Comparison of ENCODE assay signal across 16 cellular contexts in genomic region chr12:87801860-87802720, GRCh38.
DNase-seq lines count a peak whose midpoint lies in the region; ATAC-seq, FAIRE-seq and TF ChIP-seq lines count a peak whose summit lies in the region.
"Had no signal": no experiment of that assay in that cellular context is flagged by ENCODE, and none has a peak within 500 bp of the region (broad histone marks: within the 10 kb centered on the region; RNA-seq: fewer than 3 reads in every experiment).

No MANE protein-coding gene starts in this region.

- FAIRE-seq in pancreas (lab: Jason Lieb, UNC) = no peak
- FAIRE-seq: keratinocyte had no signal

- H3K4me1 Mint-ChIP-seq in T-cell = no peaks in the 10 kb centered on the region
- H3K4me1 Mint-ChIP-seq in CD4-positive, alpha-beta T cell (ENCODE audit: low read depth) = no peaks in the 10 kb centered on the region
- H3K4me1 Mint-ChIP-seq: T-helper 17 cell had no signal

- no peaks in the 10 kb centered on the region for H3K9me3 ChIP-seq in body of pancreas
- no peaks in the 10 kb centered on the region for H3K9me3 ChIP-seq in pancreas
- no peaks in the 10 kb centered on the region for H3K9me3 ChIP-seq in CD4-positive, alpha-beta T cell (ENCODE audit: control insufficient read depth, low read length)
- H3K9me3 ChIP-seq: esophagus squamous epithelium had no signal

- H3K27me3 ChIP-seq in body of pancreas (no peaks in the 10 kb centered on the region), pancreas (no peaks in the 10 kb centered on the region)
- no peaks in the 10 kb centered on the region for H3K27me3 ChIP-seq in CD4-positive, alpha-beta T cell (ENCODE audit: control insufficient read depth, insufficient read depth, low read length)
- H3K27me3 ChIP-seq: esophagus squamous epithelium had no signal

- H3K4me3 Mint-ChIP-seq in T-cell = no peak overlapping the region
- no peak overlapping the region for H3K4me3 Mint-ChIP-seq in CD4-positive, alpha-beta T cell
- H3K4me3 Mint-ChIP-seq: neural crest cell, T-helper 17 cell had no signal

- intact Hi-C loops in body of pancreas (cut with DNase I) (no loop called here), pancreas (cut with DNase I) (no loop called here)
- intact Hi-C loops in CD4-positive, alpha-beta T cell (cut with DNase I, micrococcal nuclease) = no loop called here

- no peak for TF ChIP-seq CTCF in body of pancreas (IDR thresholded peaks at IDR 0.05)
- no peak for TF ChIP-seq CTCF in pancreas (IDR thresholded peaks at IDR 0.05)
- no peak for TF ChIP-seq CTCF in CD4-positive, alpha-beta T cell (IDR thresholded peaks at IDR 0.05)

- no peaks in the 10 kb centered on the region for H3K27me3 Mint-ChIP-seq in T-cell
- H3K27me3 Mint-ChIP-seq in CD4-positive, alpha-beta T cell = no peaks in the 10 kb centered on the region
- H3K27me3 Mint-ChIP-seq: brain, T-helper 17 cell had no signal

- H3K27ac ChIP-seq in body of pancreas (no peak overlapping the region), pancreas (no peak overlapping the region)
- H3K27ac ChIP-seq in CD4-positive, alpha-beta T cell (ENCODE audit: low read depth, low read length) = no peak overlapping the region
- H3K27ac ChIP-seq: esophagus squamous epithelium had no signal

- peak; percentile 72 for DNase-seq in M059J (ENCODE audit: low read depth)
- peak in 1 of 4 donors; percentile 5 for DNase-seq in body of pancreas
- no peak for DNase-seq in pancreas
- DNase-seq in cerebellar nuclear complex (lab: John Stamatoyannopoulos, UW) = no peak
- DNase-seq in T-cell = no peak
- no peak for DNase-seq in CD4-positive, alpha-beta T cell
- DNase-seq: esophagus squamous epithelium; KBM-7; NCI-H510A treated with DMSO at 0.1 percent for 48 hours; stimulated activated CD4-positive, alpha-beta T cell treated with anti-CD3 and anti-CD28 coated beads, Interleukin-2, amount 100 ng/mL, for 24 hours; T-helper 17 cell had no signal

- H3K9me3 Mint-ChIP-seq in T-cell = no peaks in the 10 kb centered on the region
- no peaks in the 10 kb centered on the region for H3K9me3 Mint-ChIP-seq in CD4-positive, alpha-beta T cell
- H3K9me3 Mint-ChIP-seq: brain, neural crest cell had no signal

- WGBS in body of pancreas, 2 donors = 38 to 51% methylated on average over 4 of the region's 4 CpGs
- WGBS in pancreas, 2 donors = 39 to 46% methylated on average over 4 of the region's 4 CpGs

- peak; percentile 51 for ATAC-seq in GM18909 (IDR thresholded peaks at IDR 0.05; ENCODE audit: poor library complexity, unreplicated experiment)
- ATAC-seq in body of pancreas = peak; percentile 64
- ATAC-seq in pancreas = peak; percentile 40 to 86 (median 76)
- ATAC-seq in GM19452 (IDR thresholded peaks at IDR 0.05; ENCODE audit: unreplicated experiment) = no peak
- no peak for ATAC-seq in T-cell (replicated peaks in 1 of 4)
- ATAC-seq in CD4-positive, alpha-beta T cell (ENCODE audit: poor library complexity) = no peak
- ATAC-seq: T-helper 17 cell had no signal

- H3K27ac Mint-ChIP-seq in T-cell = no peak overlapping the region
- H3K27ac Mint-ChIP-seq in CD4-positive, alpha-beta T cell = no peak overlapping the region
- H3K27ac Mint-ChIP-seq: T-helper 17 cell had no signal

- CTCF ChIA-PET in T-cell (lab: Charles Lee) = interaction anchor here in 1 of 2 donors (0.6 kb wide), 1 partner anchor 344 kb away, joined by 3 read pairs; no protein-coding TSS in a partner anchor
- CTCF ChIA-PET in CD4-positive, alpha-beta T cell (lab: Charles Lee) = no interaction called here

- no peak overlapping the region for H3K4me3 ChIP-seq in body of pancreas
- no peak overlapping the region for H3K4me3 ChIP-seq in pancreas
- H3K4me3 ChIP-seq: esophagus squamous epithelium had no signal

- H3K36me3 ChIP-seq in body of pancreas (replicated peaks in 1 of 2; ENCODE audit: insufficient read depth in 1 of 2, low read depth in 2 of 2) = no peaks in the 10 kb centered on the region
- H3K36me3 ChIP-seq in pancreas = no peaks in the 10 kb centered on the region
- H3K36me3 ChIP-seq: esophagus squamous epithelium had no signal

- no peaks in the 10 kb centered on the region for H3K36me3 Mint-ChIP-seq in T-cell
- no peaks in the 10 kb centered on the region for H3K36me3 Mint-ChIP-seq in CD4-positive, alpha-beta T cell (ENCODE audit: low read depth)
- H3K36me3 Mint-ChIP-seq: brain had no signal

- POLR2A ChIA-PET in T-cell (lab: Charles Lee) = interaction anchor here in 1 of 2 donors (0.6 kb wide), 1 partner anchor 9 kb away, joined by 3 read pairs; no protein-coding TSS in a partner anchor
- POLR2A ChIA-PET in CD4-positive, alpha-beta T cell (lab: Charles Lee) = no interaction called here

- no peak for TF ChIP-seq POLR2A in body of pancreas (IDR thresholded peaks at IDR 0.05)

- H3K4me1 ChIP-seq in body of pancreas (peaks cover 4% of the 10 kb centered on the region), pancreas (peaks cover 0 to 15% (median 12%) of the 10 kb centered on the region in 3 donors)

Comparison
In these comparisons a context has a peak if more than half of its experiments do, and no peak if none do; other contexts are left out.
1. ATAC-seq: peak in GM18909 (single experiment), body of pancreas (single experiment) and pancreas (4 of 4); none in GM19452 (single experiment), T-cell (0 of 4) and CD4-positive, alpha-beta T cell (single experiment).